In genomic region chr5:6632931-6633468, GRCh38 we compare ENCODE assay signal across 1 cellular context.
TF ChIP-seq lines count a peak whose summit lies in the region.

Gene NSUN2, minus strand, starts transcription at chr5:6633044. Its CDS starts 65 bp downstream, at chr5:6632979.
Gene SRD5A1, plus strand, starts transcription at chr5:6633440. Its CDS starts 137 bp downstream, at chr5:6633577.

TF ChIP-seq in HepG2, 621 proteins besides CTCF, POLR2A, EP300 and RAD21 (continued from another document and continues in another):
- TF ChIP-seq REST (IDR thresholded peaks at IDR 0.05; ENCODE audit: borderline replicate concordance in 1 of 2, low read depth in 1 of 2, low read length in 2 of 2) (no peak), NRL (CRISPR knock-in tag; IDR thresholded peaks at IDR 0.05; ENCODE audit: borderline replicate concordance) (no peak), LBX2 (CRISPR knock-in tag; IDR thresholded peaks at IDR 0.05; ENCODE audit: borderline replicate concordance) (no peak), FLYWCH1 (CRISPR knock-in tag; IDR thresholded peaks at IDR 0.05) (no peak), ATF4 (CRISPR knock-in tag; IDR thresholded peaks at IDR 0.05) (no peak), KLF16 (CRISPR knock-in tag; IDR thresholded peaks at IDR 0.05) (peak in 1 of 2 experiments; percentile 69; a peak in 2 of 4 replicates), SAP130 (CRISPR knock-in tag; IDR thresholded peaks at IDR 0.05; ENCODE audit: low read depth) (peak; percentile 87), ZHX2 (IDR thresholded peaks at IDR 0.05; ENCODE audit: low read depth) (0 out of 2 replicates have a peak, but pooled peaks have one; percentile 24), ZHX2 (CRISPR knock-in tag; IDR thresholded peaks at IDR 0.05; ENCODE audit: borderline replicate concordance) (no peak), ZNF598 (CRISPR knock-in tag; IDR thresholded peaks at IDR 0.05; ENCODE audit: borderline replicate concordance) (no peak), BRF2 (CRISPR knock-in tag; IDR thresholded peaks at IDR 0.05) (no peak), ZNF597 (CRISPR knock-in tag; IDR thresholded peaks at IDR 0.05) (no peak), ZBTB43 (CRISPR knock-in tag; conservative IDR thresholded peaks at IDR 0.05) (no peak), TAF1 (CRISPR knock-in tag; IDR thresholded peaks at IDR 0.05) (no peak), JARID2 (CRISPR knock-in tag; IDR thresholded peaks at IDR 0.05; ENCODE audit: insufficient replicate concordance) (no peak), NCOR1 (IDR thresholded peaks at IDR 0.05; ENCODE audit: borderline replicate concordance, low read length) (no peak), NR2F2 (IDR thresholded peaks at IDR 0.05; ENCODE audit: borderline replicate concordance, low read depth) (no peak), ZEB1 (IDR thresholded peaks at IDR 0.05; ENCODE audit: insufficient replicate concordance, low read depth) (no peak), ZNF761 (CRISPR knock-in tag; conservative IDR thresholded peaks at IDR 0.05) (no peak), ATRX (CRISPR knock-in tag; IDR thresholded peaks at IDR 0.05; ENCODE audit: borderline replicate concordance) (no peak), HOXD1 (CRISPR knock-in tag; IDR thresholded peaks at IDR 0.05) (no peak), DNMT1 (CRISPR knock-in tag; IDR thresholded peaks at IDR 0.05) (peak; percentile 43; the same call in 1 of the 2 replicates), BRD4 (CRISPR knock-in tag; IDR thresholded peaks at IDR 0.05) (no peak), ARNT (IDR thresholded peaks at IDR 0.05) (no peak), ZNF644 (CRISPR knock-in tag; IDR thresholded peaks at IDR 0.05; ENCODE audit: low read depth) (no peak), EEA1 (CRISPR knock-in tag; IDR thresholded peaks at IDR 0.05; ENCODE audit: borderline replicate concordance) (no peak), ZNF276 (CRISPR knock-in tag; IDR thresholded peaks at IDR 0.05; ENCODE audit: low read depth) (no peak), ZNF337 (CRISPR knock-in tag; IDR thresholded peaks at IDR 0.05; ENCODE audit: borderline replicate concordance, low read depth) (peak; percentile 94; the same call in 1 of the 2 replicates), ZNF331 (CRISPR knock-in tag; IDR thresholded peaks at IDR 0.05) (no peak), RBAK (CRISPR knock-in tag; IDR thresholded peaks at IDR 0.05) (no peak), ZNF335 (CRISPR knock-in tag; IDR thresholded peaks at IDR 0.05) (peak; percentile 99), MATR3 (CRISPR knock-in tag; IDR thresholded peaks at IDR 0.05) (no peak), ZNF124 (CRISPR knock-in tag; IDR thresholded peaks at IDR 0.05) (peak; percentile 26; the same call in 1 of the 2 replicates), ZNF605 (CRISPR knock-in tag; IDR thresholded peaks at IDR 0.05) (peak; percentile 28; the same call in 1 of the 2 replicates), ZNF468 (CRISPR knock-in tag; IDR thresholded peaks at IDR 0.05) (no peak), FOXA3 (CRISPR knock-in tag; IDR thresholded peaks at IDR 0.05) (no peak), ZSCAN31 (CRISPR knock-in tag; IDR thresholded peaks at IDR 0.05; ENCODE audit: low read depth) (peak; percentile 25; the same call in 1 of the 2 replicates), ZNF543 (CRISPR knock-in tag; IDR thresholded peaks at IDR 0.05) (0 out of 2 replicates have a peak, but pooled peaks have one; percentile 17), ZGPAT (CRISPR knock-in tag; IDR thresholded peaks at IDR 0.05) (peak; percentile 72; the same call in 1 of the 2 replicates), ZNF143 (CRISPR knock-in tag; IDR thresholded peaks at IDR 0.05) (no peak), ZNF615 (CRISPR knock-in tag; IDR thresholded peaks at IDR 0.05; ENCODE audit: borderline replicate concordance) (no peak), HES4 (CRISPR knock-in tag; IDR thresholded peaks at IDR 0.05; ENCODE audit: borderline replicate concordance) (no peak), RELA (CRISPR knock-in tag; IDR thresholded peaks at IDR 0.05) (0 out of 2 replicates have a peak, but pooled peaks have one; percentile 31), KLF6 (CRISPR knock-in tag; IDR thresholded peaks at IDR 0.05) (no peak), BHLHE40 (IDR thresholded peaks at IDR 0.05; ENCODE audit: low read length) (no peak), RFX1 (IDR thresholded peaks at IDR 0.05) (no peak), JUNB (CRISPR knock-in tag; IDR thresholded peaks at IDR 0.05; ENCODE audit: borderline replicate concordance) (no peak), IRX3 (CRISPR knock-in tag; IDR thresholded peaks at IDR 0.05; ENCODE audit: borderline replicate concordance, low read depth) (no peak), ZNF850 (CRISPR knock-in tag; conservative IDR thresholded peaks at IDR 0.05) (no peak; the same call in 1 of the 2 replicates), ZNF207 (IDR thresholded peaks at IDR 0.05; ENCODE audit: borderline replicate concordance) (no peak)
